13 cellular contexts compared by ENCODE assay signal in genomic region chr3:169085827-169086226, GRCh38.
DNase-seq lines count a peak whose midpoint lies in the region; ATAC-seq, FAIRE-seq and TF ChIP-seq lines count a peak whose summit lies in the region.
"Had no signal": no experiment of that assay in that cellular context is flagged by ENCODE, and none has a peak within 500 bp of the region (broad histone marks: within the 10 kb centered on the region; RNA-seq: fewer than 3 reads in every experiment).

No MANE protein-coding gene starts in this region.

- H3K4me1 Mint-ChIP-seq in CD14-positive monocyte = no peaks in the 10 kb centered on the region

- FAIRE-seq in H54 (lab: Jason Lieb, UNC) = peak; percentile 99

- H3K4me3 ChIP-seq in skeletal muscle satellite cell (ENCODE audit: low read length) = no peak overlapping the region
- H3K4me3 ChIP-seq: skin epidermis had no signal

- H3K27ac Mint-ChIP-seq in CD14-positive monocyte = no peak overlapping the region
- H3K27ac Mint-ChIP-seq: dendritic cell treated with granulocyte-macrophage colony-stimulating factor and Interleukin-4, amounts not matched to agents 40 ng/mL and 50 ng/mL, for 4 days had no signal

- no peak for TF ChIP-seq POLR2A in H54 (IDR thresholded peaks at IDR 0.05; ENCODE audit: low read depth, low read length)

- no peaks in the 10 kb centered on the region for H3K36me3 ChIP-seq in skeletal muscle satellite cell (ENCODE audit: insufficient read depth, low read length)

- H3K4me1 ChIP-seq in skeletal muscle satellite cell (ENCODE audit: control insufficient read depth, insufficient read depth, low read length) = peaks cover 20% of the 10 kb centered on the region

- DNase-seq in H54 (ENCODE audit: insufficient read length, low spot score) (peak; percentile 13), foreskin melanocyte (peak; percentile 81), CD14-positive monocyte (ENCODE audit: low spot score) (no peak)
- DNase-seq: activated CD8-positive, alpha-beta memory T cell treated with anti-CD3 and anti-CD28 coated beads, Interleukin-2, amount 50 U/mL, for 4 hours; left colon; NCI-H187; stimulated activated naive CD8-positive, alpha-beta T cell treated with anti-CD3 and anti-CD28 coated beads, Interleukin-15, Interleukin-2, amounts not matched to agents 100 U/mL and 50 U/mL, for 24 hours had no signal

- ATAC-seq in SK-N-SH treated with all-trans-retinoic acid at 6 μM for 48 hours (peak; percentile 59), GM19463 (IDR thresholded peaks at IDR 0.05; ENCODE audit: unreplicated experiment) (no peak), HG03097 (IDR thresholded peaks at IDR 0.05; ENCODE audit: low FRiP score, unreplicated experiment) (no peak)
- ATAC-seq: left colon; stimulated activated naive CD8-positive, alpha-beta T cell treated with anti-CD3 and anti-CD28 coated beads, Interleukin-15, Interleukin-2, amounts not matched to agents 100 U/mL and 50 U/mL, for 24 hours had no signal

- no peaks in the 10 kb centered on the region for H3K36me3 Mint-ChIP-seq in CD14-positive monocyte

- no peak overlapping the region for H3K4me3 Mint-ChIP-seq in CD14-positive monocyte
- H3K4me3 Mint-ChIP-seq: dendritic cell treated with granulocyte-macrophage colony-stimulating factor and Interleukin-4, amounts not matched to agents 40 ng/mL and 50 ng/mL, for 4 days had no signal

- no peaks in the 10 kb centered on the region for H3K27me3 ChIP-seq in skeletal muscle satellite cell (ENCODE audit: control insufficient read depth, insufficient read depth, low read length)

- intact Hi-C loops in CD14-positive monocyte (cut with micrococcal nuclease) = no loop called here

- H3K4me2 ChIP-seq in skeletal muscle satellite cell (ENCODE audit: low read length) = peak overlapping the region; percentile 11

- no peaks in the 10 kb centered on the region for H3K9me3 Mint-ChIP-seq in CD14-positive monocyte
- H3K9me3 Mint-ChIP-seq: dendritic cell treated with granulocyte-macrophage colony-stimulating factor and Interleukin-4, amounts not matched to agents 40 ng/mL and 50 ng/mL, for 4 days had no signal

- no peaks in the 10 kb centered on the region for H3K9me3 ChIP-seq in skeletal muscle satellite cell (replicated peaks; ENCODE audit: low read length)

- no peak for TF ChIP-seq CTCF in CD14-positive monocyte (IDR thresholded peaks at IDR 0.05)

- no peaks in the 10 kb centered on the region for H3K27me3 Mint-ChIP-seq in CD14-positive monocyte (ENCODE audit: low read depth in 3 of 3)
- H3K27me3 Mint-ChIP-seq: dendritic cell treated with granulocyte-macrophage colony-stimulating factor and Interleukin-4, amounts not matched to agents 40 ng/mL and 50 ng/mL, for 4 days had no signal

- H3K9ac ChIP-seq in skeletal muscle satellite cell (ENCODE audit: low read depth, low read length) = peak overlapping the region; percentile 41

TF ChIP-seq in SK-N-SH treated with all-trans-retinoic acid at 6 μM for 48 hours, 23 proteins besides CTCF, POLR2A, EP300 and RAD21:
- TF ChIP-seq CSDC2 (CRISPR knock-in tag; IDR thresholded peaks at IDR 0.05) (no peak), BACH2 (CRISPR knock-in tag; IDR thresholded peaks at IDR 0.05; ENCODE audit: borderline replicate concordance) (no peak), SNAI2 (CRISPR knock-in tag; IDR thresholded peaks at IDR 0.05) (no peak)
